8 cellular contexts compared by ENCODE assay signal in the genomic region with DNA sequence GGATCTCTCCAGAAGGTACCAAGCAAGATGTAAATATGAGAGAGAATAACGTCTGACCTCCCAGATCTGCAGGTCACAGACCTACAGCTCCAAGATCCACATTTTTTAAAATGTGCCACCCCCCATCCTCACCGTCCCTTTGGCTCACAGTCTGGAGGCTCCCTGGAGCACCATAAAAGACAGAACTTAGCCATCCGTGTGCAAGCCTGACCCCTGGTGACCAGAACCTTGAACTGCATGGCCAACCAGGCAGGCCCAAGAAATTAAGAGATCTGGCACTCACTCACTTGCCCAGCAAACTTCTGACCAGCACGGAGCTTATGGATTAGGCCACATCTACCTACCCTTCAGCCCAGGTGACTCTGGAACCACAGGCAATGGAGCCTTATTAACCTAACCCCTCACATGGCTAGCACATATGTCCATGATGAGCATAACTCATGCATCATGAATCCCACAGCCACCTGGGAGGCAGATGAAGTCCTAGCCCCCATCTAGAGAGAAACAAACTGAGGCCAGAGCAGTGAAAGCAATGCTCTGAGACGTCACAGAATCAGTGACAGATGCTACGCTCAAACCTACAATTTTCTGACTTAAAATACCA.
DNase-seq lines count a peak whose midpoint lies in the region; ATAC-seq and TF ChIP-seq lines count a peak whose summit lies in the region.

No MANE protein-coding gene starts in this region.

- H3K4me1 ChIP-seq in CD4-positive, alpha-beta memory T cell (ENCODE audit: insufficient read depth, low read length) = peaks cover 65% of the 10 kb centered on the region
- H3K4me1 ChIP-seq in SJCRH30 (peaks cover 14% of the 10 kb centered on the region), parathyroid adenoma (no peaks in the 10 kb centered on the region)

- H3K4me3 Mint-ChIP-seq in CD4-positive, alpha-beta memory T cell = peak overlapping the region in 2 of 8 donors; percentile 2 to 15

- no peaks in the 10 kb centered on the region for H3K36me3 Mint-ChIP-seq in CD4-positive, alpha-beta memory T cell

- no peak overlapping the region for H3K4me2 ChIP-seq in parathyroid adenoma (ENCODE audit: low read length)

- POLR2A ChIA-PET in CD4-positive, alpha-beta memory T cell (lab: Charles Lee; ENCODE audit: partially characterized antibody) = interaction anchor here (0.8 to 1.3 kb wide), 4 partner anchors 40 to 771 kb away, joined by 3 to 5 read pairs (median 4); no protein-coding TSS in a partner anchor

- no peaks in the 10 kb centered on the region for H3K79me2 ChIP-seq in parathyroid adenoma

- peak; percentile 86 for TF ChIP-seq CTCF in parathyroid adenoma (IDR thresholded peaks at IDR 0.05)

- intact Hi-C loops in CD4-positive, alpha-beta memory T cell (cut with micrococcal nuclease) = loop anchor here (1.0 kb wide), 2 partner anchors 912 to 1012 kb away; no protein-coding TSS in a partner anchor

- no peak overlapping the region for H3K27ac ChIP-seq in CD4-positive, alpha-beta memory T cell (ENCODE audit: low read depth, low read length)
- H3K27ac ChIP-seq in SJCRH30 (no peak overlapping the region), parathyroid adenoma (no peak overlapping the region)

- H3K36me3 ChIP-seq in CD4-positive, alpha-beta memory T cell (ENCODE audit: insufficient read depth, low read length) = no peaks in the 10 kb centered on the region
- no peaks in the 10 kb centered on the region for H3K36me3 ChIP-seq in SJCRH30
- no peaks in the 10 kb centered on the region for H3K36me3 ChIP-seq in parathyroid adenoma (ENCODE audit: control insufficient read depth, insufficient read depth, low read length)

- no peaks in the 10 kb centered on the region for H3K9me3 Mint-ChIP-seq in CD4-positive, alpha-beta memory T cell

- no peak overlapping the region for H3K9ac ChIP-seq in parathyroid adenoma

- peak overlapping the region in 1 of 7 donors; percentile 3 for H3K27ac Mint-ChIP-seq in CD4-positive, alpha-beta memory T cell

- no peaks in the 10 kb centered on the region for H3K27me3 ChIP-seq in CD4-positive, alpha-beta memory T cell (ENCODE audit: insufficient read depth, low read length)
- H3K27me3 ChIP-seq in SJCRH30 (no peaks in the 10 kb centered on the region), parathyroid adenoma (ENCODE audit: control insufficient read depth, insufficient read depth, low read length) (no peaks in the 10 kb centered on the region)

- no peak overlapping the region for H2AFZ ChIP-seq in parathyroid adenoma

- no peaks in the 10 kb centered on the region for H3K9me3 ChIP-seq in CD4-positive, alpha-beta memory T cell (ENCODE audit: control insufficient read depth in 1 of 2, low read length in 2 of 2)
- H3K9me3 ChIP-seq in SJCRH30 (replicated peaks) (no peaks in the 10 kb centered on the region), parathyroid adenoma (ENCODE audit: control insufficient read depth, low read length) (no peaks in the 10 kb centered on the region)

- no peak for ATAC-seq in GM18868 (IDR thresholded peaks at IDR 0.05; ENCODE audit: unreplicated experiment)

- CTCF ChIA-PET in CD4-positive, alpha-beta memory T cell (lab: Charles Lee; ENCODE audit: partially characterized antibody) = interaction anchor here (0.6 to 7.5 kb wide), 37 partner anchors 9 to 1025 kb away, joined by 3 to 109 read pairs (median 5); a partner anchor contains a TSS

- peak; percentile 61 to 74 (median 62) for DNase-seq in CD4-positive, alpha-beta memory T cell
- peak; percentile 89 for DNase-seq in HT-29 (ENCODE audit: low spot score)
- DNase-seq in SJCRH30 = peak; percentile 70 to 91
- peak; percentile 32 to 64 (median 52) for DNase-seq in activated naive CD4-positive, alpha-beta T cell (lab: John Stamatoyannopoulos, UW)
- peak; percentile 57 for DNase-seq in globus pallidus (ENCODE audit: low spot score)
- no peak for DNase-seq in cortex of kidney (lab: John Stamatoyannopoulos, UW)

- H3K27me3 Mint-ChIP-seq in CD4-positive, alpha-beta memory T cell = peaks cover 2 to 10% of the 10 kb centered on the region in 2 donors

- peaks cover 41 to 85% (median 50%) of the 10 kb centered on the region in 4 donors for H3K4me1 Mint-ChIP-seq in CD4-positive, alpha-beta memory T cell

- H3K4me3 ChIP-seq in CD4-positive, alpha-beta memory T cell (ENCODE audit: low read length in 2 of 2) = no peak overlapping the region
- H3K4me3 ChIP-seq in SJCRH30 = no peak overlapping the region
- H3K4me3 ChIP-seq in parathyroid adenoma (ENCODE audit: low read depth, low read length) = no peak overlapping the region
